ENCODE assay signal across 8 cellular contexts in the genomic region with DNA sequence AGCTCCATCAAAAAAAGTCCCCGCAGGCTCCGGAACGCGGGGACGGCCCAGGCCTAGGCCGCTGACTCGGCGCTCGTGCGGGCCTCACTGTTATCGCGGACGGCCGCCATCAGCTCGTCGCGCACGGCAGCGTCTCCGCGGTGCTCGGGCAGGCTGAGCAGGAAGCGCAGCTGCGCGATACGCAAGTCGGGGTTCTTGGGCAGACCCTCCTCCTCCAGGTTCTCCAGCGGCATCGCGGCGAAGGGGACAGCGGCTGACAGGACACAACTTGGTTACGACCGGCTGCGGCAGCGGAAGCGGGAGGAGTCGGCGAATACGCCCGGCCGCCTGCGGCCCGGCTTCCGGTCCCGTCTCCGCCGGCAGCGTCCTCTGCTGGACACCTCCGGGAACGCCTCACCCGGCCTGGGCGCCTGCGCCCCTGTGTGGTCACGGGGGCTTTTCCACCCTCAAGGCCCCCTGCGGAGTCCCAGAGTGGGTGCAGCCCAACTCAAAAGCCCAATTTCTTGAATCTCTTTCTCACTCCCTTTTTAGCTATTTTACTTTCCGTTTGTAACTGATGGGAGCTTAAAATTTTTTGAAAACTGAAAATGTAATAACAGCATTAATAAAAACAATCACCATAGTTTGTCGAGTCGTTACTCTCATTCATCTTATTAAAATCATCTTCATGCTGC. TPM values are rescaled to one million over a fixed set of nuclear protein-coding genes. Genes with fewer than 3 reads are reported as not detected.
DNase-seq lines count a peak whose midpoint lies in the region; ATAC-seq lines count a peak whose summit lies in the region.

A gene (minus strand): TSS at position 308 of the 674 bp plus-strand sequence. CDS start 75 bp downstream, at position 233.

- H3K27me3 ChIP-seq in CD4-positive, alpha-beta memory T cell (ENCODE audit: insufficient read depth, low read length), result peaks cover 4% of the 10 kb centered on the region

- H3K9me3 ChIP-seq in CD4-positive, alpha-beta memory T cell (ENCODE audit: control insufficient read depth in 1 of 2, low read length in 2 of 2), result no peaks in the 10 kb centered on the region

- peaks cover 17% of the 10 kb centered on the region for H3K36me3 ChIP-seq in CD4-positive, alpha-beta memory T cell (ENCODE audit: insufficient read depth, low read length)

- H3K4me1 ChIP-seq in CD4-positive, alpha-beta memory T cell (ENCODE audit: insufficient read depth, low read length), result peaks cover 42% of the 10 kb centered on the region

- H3K27ac Mint-ChIP-seq in CD4-positive, alpha-beta memory T cell, result peak within 1 kb of the TSS; percentile 86 to 97 (median 95)
- peak within 1 kb of the TSS; percentile 94 to 96 for H3K27ac Mint-ChIP-seq in effector memory CD8-positive, alpha-beta T cell
- H3K27ac Mint-ChIP-seq in memory B cell, result peak within 1 kb of the TSS; percentile 82

- peaks cover 13 to 33% of the 10 kb centered on the region in 2 donors for H3K36me3 Mint-ChIP-seq in CD4-positive, alpha-beta memory T cell
- H3K36me3 Mint-ChIP-seq in effector memory CD8-positive, alpha-beta T cell (ENCODE audit: insufficient read depth), result peaks cover 49% of the 10 kb centered on the region
- peaks cover 5% of the 10 kb centered on the region for H3K36me3 Mint-ChIP-seq in memory B cell

- intact Hi-C loops in CD4-positive, alpha-beta memory T cell (cut with micrococcal nuclease), result loop anchor here (1.0 to 10.0 kb wide), 4 partner anchors 55 to 159 kb away; a partner anchor contains a TSS

- POLR2A ChIA-PET in CD4-positive, alpha-beta memory T cell (lab: Charles Lee; ENCODE audit: partially characterized antibody), result interaction anchor here (0.6 to 3.8 kb wide), 15 partner anchors 13 to 113 kb away, joined by 3 to 42 read pairs (median 5); a partner anchor contains a TSS
- POLR2A ChIA-PET in activated CD8-positive, alpha-beta memory T cell treated with anti-CD3 and anti-CD28 coated beads for 36 hours (lab: Charles Lee), result interaction anchor here (1.0 kb wide), 1 partner anchor 128 kb away, joined by 4 read pairs; no protein-coding TSS in a partner anchor

- H3K4me3 Mint-ChIP-seq in CD4-positive, alpha-beta memory T cell, result peak within 1 kb of the TSS; percentile 76 to 93 (median 90)
- H3K4me3 Mint-ChIP-seq in effector memory CD8-positive, alpha-beta T cell, result peak within 1 kb of the TSS; percentile 88 to 94
- peak within 1 kb of the TSS; percentile 90 for H3K4me3 Mint-ChIP-seq in memory B cell

- peaks cover 4 to 6% of the 10 kb centered on the region in 2 donors for H3K27me3 Mint-ChIP-seq in CD4-positive, alpha-beta memory T cell
- peaks cover 14 to 16% of the 10 kb centered on the region in 2 donors for H3K27me3 Mint-ChIP-seq in effector memory CD8-positive, alpha-beta T cell
- H3K27me3 Mint-ChIP-seq in memory B cell, result peaks cover 2% of the 10 kb centered on the region

- peak within 1 kb of the TSS; percentile 89 to 90 for H3K4me3 ChIP-seq in CD4-positive, alpha-beta memory T cell (ENCODE audit: low read length in 2 of 2)

- H3K4me1 Mint-ChIP-seq in CD4-positive, alpha-beta memory T cell, result peaks cover 17 to 39% (median 25%) of the 10 kb centered on the region in 4 donors
- H3K4me1 Mint-ChIP-seq in effector memory CD8-positive, alpha-beta T cell (ENCODE audit: low read depth in 2 of 2), result peaks cover 24 to 28% of the 10 kb centered on the region in 2 donors
- H3K4me1 Mint-ChIP-seq in memory B cell, result peaks cover 11% of the 10 kb centered on the region

- ATAC-seq in GM19395 (IDR thresholded peaks at IDR 0.05; ENCODE audit: unreplicated experiment) (peak; percentile 97), HG03565 (IDR thresholded peaks at IDR 0.05; ENCODE audit: unreplicated experiment) (peak; percentile 96), memory B cell (ENCODE audit: low read depth) (peak; percentile 92)
- ATAC-seq in effector memory CD8-positive, alpha-beta T cell (replicated peaks), result peak; percentile 92

- peak within 1 kb of the TSS; percentile 89 for H3K27ac ChIP-seq in CD4-positive, alpha-beta memory T cell (ENCODE audit: low read depth, low read length)

- DNase-seq in CD4-positive, alpha-beta memory T cell, result peak; percentile 90 to 96 (median 91)
- peak; percentile 74 for DNase-seq in NK-92 treated with Interleukin-12 subunit alpha and Interleukin-12 subunit beta, amount 100 ng/mL, for 24 hours (lab: John Stamatoyannopoulos, UW)
- peak; percentile 94 to 98 (median 97) for DNase-seq in effector memory CD8-positive, alpha-beta T cell
- DNase-seq in memory B cell (ENCODE audit: low spot score in 2 of 2), result peak; percentile 98 to 100
- DNase-seq in stimulated activated CD8-positive, alpha-beta memory T cell treated with anti-CD3 and anti-CD28 coated beads, Interleukin-12 subunit alpha, Interleukin-12 subunit beta, amount 100 ng/mL, for 4 hours (ENCODE audit: low read depth), result peak; percentile 85

- no peaks in the 10 kb centered on the region for H3K9me3 Mint-ChIP-seq in CD4-positive, alpha-beta memory T cell
- H3K9me3 Mint-ChIP-seq in effector memory CD8-positive, alpha-beta T cell, result no peaks in the 10 kb centered on the region
- no peaks in the 10 kb centered on the region for H3K9me3 Mint-ChIP-seq in memory B cell

- CTCF ChIA-PET in CD4-positive, alpha-beta memory T cell (lab: Charles Lee; ENCODE audit: partially characterized antibody), result interaction anchor here (0.6 to 5.8 kb wide), 30 partner anchors 11 to 674 kb away, joined by 3 to 101 read pairs (median 4); a partner anchor contains a TSS
- CTCF ChIA-PET in activated CD8-positive, alpha-beta memory T cell treated with anti-CD3 and anti-CD28 coated beads for 36 hours (lab: Charles Lee), result interaction anchor here (1.0 to 1.8 kb wide), 8 partner anchors 11 to 462 kb away, joined by 3 to 6 read pairs (median 4); no protein-coding TSS in a partner anchor

RNA-seq across cellular contexts. Expression of the gene that starts here (rescaled TPM):
- 10 to 100 TPM; 65.7 to 68.1 TPM for total RNA-seq in CD4-positive, alpha-beta memory T cell
- 100 to 1,000 TPM; 127 to 152 TPM for polyA plus RNA-seq in CD4-positive, alpha-beta memory T cell
- 100 to 1,000 TPM; 126 to 129 TPM for total RNA-seq in activated CD8-positive, alpha-beta memory T cell treated with anti-CD3 and anti-CD28 coated beads for 36 hours

Comparison
In these comparisons a context has a peak if more than half of its experiments do, and no peak if none do; other contexts are left out.
1. Peak in every context shown above with its lines: DNase-seq, ATAC-seq, H3K4me3 ChIP-seq and H3K27ac ChIP-seq.